Comparison of ENCODE assay signal across 9 cellular contexts in genomic region chr4:30720656-30721352, GRCh38. TPM values are rescaled to one million over a fixed set of nuclear protein-coding genes. Genes with fewer than 3 reads are reported as not detected.
DNase-seq lines count a peak whose midpoint lies in the region; ATAC-seq, FAIRE-seq and TF ChIP-seq lines count a peak whose summit lies in the region.
"Had no signal": no experiment of that assay in that cellular context is flagged by ENCODE, and none has a peak within 500 bp of the region (broad histone marks: within the 10 kb centered on the region; RNA-seq: fewer than 3 reads in every experiment).

No MANE protein-coding gene starts in this region.

- no peak for TF ChIP-seq CTCF in cardiac fibroblast (IDR thresholded peaks at IDR 0.05; ENCODE audit: low read depth, low read length)
- TF ChIP-seq CTCF in keratinocyte (optimal IDR thresholded peaks at IDR 0.05 in 1 of 3, IDR thresholded peaks at IDR 0.05 in 1 of 3, conservative IDR thresholded peaks at IDR 0.05 in 1 of 3; ENCODE audit: extremely low read depth in 1 of 3, insufficient read depth in 2 of 3, low read length in 3 of 3) = no peak

- ATAC-seq in stimulated activated naive B cell treated with anti-CD40 and anti-IgM and Interleukin-4, amounts not matched to agents 10 μg/mL and 1 μg/mL and 100 μg/mL, for 72 hours (replicated peaks) = peak in 1 of 2 donors; percentile 25
- no peak for ATAC-seq in HG02852 (IDR thresholded peaks at IDR 0.05; ENCODE audit: unreplicated experiment)

- H3K4me2 ChIP-seq in keratinocyte (ENCODE audit: control insufficient read depth, extremely low read depth, insufficient read depth, low read depth, low read length) = peak overlapping the region; percentile 88

- peaks cover 6% of the 10 kb centered on the region for H3K27me3 ChIP-seq in CD8-positive, alpha-beta memory T cell (ENCODE audit: insufficient read depth, low read length, poor library complexity, severe bottlenecking)
- peaks cover 7% of the 10 kb centered on the region; the same call in 1 of the 2 replicates for H3K27me3 ChIP-seq in MG63
- H3K27me3 ChIP-seq in keratinocyte (ENCODE audit: control insufficient read depth, extremely low read depth, insufficient read depth, low read length) = no peaks in the 10 kb centered on the region

- H3K9me3 ChIP-seq in CD8-positive, alpha-beta memory T cell (ENCODE audit: low read length) = no peaks in the 10 kb centered on the region
- H3K9me3 ChIP-seq in MG63 = no peaks in the 10 kb centered on the region
- H3K9me3 ChIP-seq in keratinocyte (ENCODE audit: control insufficient read depth, low read depth, low read length) = no peaks in the 10 kb centered on the region

- H3K9ac ChIP-seq in keratinocyte (ENCODE audit: control insufficient read depth, extremely low read depth, insufficient read depth, low read length) = peak overlapping the region; percentile 81

- H2AFZ ChIP-seq in keratinocyte (ENCODE audit: control insufficient read depth, low read length) = peak overlapping the region; percentile 98

- H3K4me3 ChIP-seq in CD8-positive, alpha-beta memory T cell (ENCODE audit: low read length) = no peak overlapping the region
- peak overlapping the region; percentile 47 for H3K4me3 ChIP-seq in MG63
- H3K4me3 ChIP-seq in cardiac fibroblast (replicated peaks in 1 of 2; ENCODE audit: low read depth in 2 of 2, low read length in 2 of 2) = peak overlapping the region; percentile 61 to 71
- peak overlapping the region; percentile 57 to 97 (median 77) for H3K4me3 ChIP-seq in keratinocyte (ENCODE audit: control insufficient read depth in 2 of 3, extremely low read depth in 1 of 3, insufficient read depth in 2 of 3, low read depth in 1 of 3, low read length in 3 of 3)

- no peaks in the 10 kb centered on the region for H3K36me3 ChIP-seq in CD8-positive, alpha-beta memory T cell (ENCODE audit: insufficient read depth, low read length)
- H3K36me3 ChIP-seq in MG63 = no peaks in the 10 kb centered on the region
- peaks cover 2 to 6% of the 10 kb centered on the region in 2 experiments for H3K36me3 ChIP-seq in keratinocyte (ENCODE audit: control insufficient read depth in 2 of 2, extremely low read depth in 1 of 2, insufficient read depth in 2 of 2, low read length in 2 of 2)

- no peaks in the 10 kb centered on the region for H3K36me3 Mint-ChIP-seq in CD8-positive, alpha-beta memory T cell
- peaks cover 3 to 14% of the 10 kb centered on the region in 2 donors for H3K36me3 Mint-ChIP-seq in stimulated activated naive B cell treated with anti-CD40 and anti-IgM and Interleukin-4, amounts not matched to agents 10 μg/mL and 1 μg/mL and 100 μg/mL, for 72 hours
- H3K36me3 Mint-ChIP-seq: IgD-negative memory B cell had no signal

- DNase-seq in CD8-positive, alpha-beta memory T cell = no peak
- DNase-seq in MG63 (no peak), cardiac fibroblast (ENCODE audit: low read depth in 2 of 2) (peak; percentile 48 to 50), keratinocyte (ENCODE audit: low read depth, low spot score) (no peak), DMS79 treated with DMSO at 0.1 percent for 48 hours (lab: John Stamatoyannopoulos, UW) (no peak), DMS153 treated with DMSO at 0.1 percent for 48 hours (lab: John Stamatoyannopoulos, UW; ENCODE audit: unreplicated experiment) (no peak)
- DNase-seq in stimulated activated naive B cell treated with anti-CD40 and anti-IgM and Interleukin-4, amounts not matched to agents 10 μg/mL and 1 μg/mL and 100 μg/mL, for 72 hours = no peak

- no peak overlapping the region for H3K27ac Mint-ChIP-seq in CD8-positive, alpha-beta memory T cell
- H3K27ac Mint-ChIP-seq in stimulated activated naive B cell treated with anti-CD40 and anti-IgM and Interleukin-4, amounts not matched to agents 10 μg/mL and 1 μg/mL and 100 μg/mL, for 72 hours = peak overlapping the region; percentile 98
- H3K27ac Mint-ChIP-seq: IgD-negative memory B cell had no signal

- H3K79me2 ChIP-seq in keratinocyte (ENCODE audit: control insufficient read depth, insufficient read depth, low read length) = peaks cover 55% of the 10 kb centered on the region

- no peak for FAIRE-seq in keratinocyte (lab: Jason Lieb, UNC)

- H3K4me1 Mint-ChIP-seq in CD8-positive, alpha-beta memory T cell = peaks cover 19 to 29% (median 21%) of the 10 kb centered on the region in 3 donors
- peaks cover 20 to 38% of the 10 kb centered on the region in 2 donors for H3K4me1 Mint-ChIP-seq in stimulated activated naive B cell treated with anti-CD40 and anti-IgM and Interleukin-4, amounts not matched to agents 10 μg/mL and 1 μg/mL and 100 μg/mL, for 72 hours

- no peaks in the 10 kb centered on the region for H3K4me1 ChIP-seq in CD8-positive, alpha-beta memory T cell (ENCODE audit: insufficient read depth, low read length)
- peaks cover 15% of the 10 kb centered on the region for H3K4me1 ChIP-seq in keratinocyte (ENCODE audit: control insufficient read depth, extremely low read depth, insufficient read depth, low read length)

- peak overlapping the region in 4 of 7 donors; percentile 36 to 70 (median 64) for H3K4me3 Mint-ChIP-seq in CD8-positive, alpha-beta memory T cell
- peak overlapping the region; percentile 79 to 81 for H3K4me3 Mint-ChIP-seq in stimulated activated naive B cell treated with anti-CD40 and anti-IgM and Interleukin-4, amounts not matched to agents 10 μg/mL and 1 μg/mL and 100 μg/mL, for 72 hours

- H3K27me3 Mint-ChIP-seq in CD8-positive, alpha-beta memory T cell = peaks cover 40 to 53% of the 10 kb centered on the region in 2 donors
- peaks cover 65 to 75% of the 10 kb centered on the region in 2 donors for H3K27me3 Mint-ChIP-seq in stimulated activated naive B cell treated with anti-CD40 and anti-IgM and Interleukin-4, amounts not matched to agents 10 μg/mL and 1 μg/mL and 100 μg/mL, for 72 hours

- no peak overlapping the region for H3K27ac ChIP-seq in CD8-positive, alpha-beta memory T cell (ENCODE audit: low read depth, low read length)
- peak overlapping the region; percentile 76 for H3K27ac ChIP-seq in keratinocyte (ENCODE audit: control insufficient read depth, insufficient read depth, low read length)

- H3K9me3 Mint-ChIP-seq in CD8-positive, alpha-beta memory T cell = peaks cover 4 to 28% (median 16%) of the 10 kb centered on the region in 5 donors
- H3K9me3 Mint-ChIP-seq in stimulated activated naive B cell treated with anti-CD40 and anti-IgM and Interleukin-4, amounts not matched to agents 10 μg/mL and 1 μg/mL and 100 μg/mL, for 72 hours = no peaks in the 10 kb centered on the region

- no peaks in the 10 kb centered on the region for H3K9me1 ChIP-seq in keratinocyte (ENCODE audit: control insufficient read depth, extremely low read depth, insufficient read depth, low read length)

- dilution Hi-C loops in keratinocyte (cut with MboI; ENCODE audit: extremely low pct_ligation_motif_present, low sequenced_read_pairs) = no loop called here

- peaks cover 3% of the 10 kb centered on the region for H4K20me1 ChIP-seq in keratinocyte (ENCODE audit: control insufficient read depth, extremely low read depth, insufficient read depth, low read length)

- CTCF ChIA-PET in CD8-positive, alpha-beta memory T cell (lab: Charles Lee) = no interaction called here

- POLR2A ChIA-PET in CD8-positive, alpha-beta memory T cell (lab: Charles Lee) = no interaction called here

RNA-seq across cellular contexts. Expression of gene PCDH7, which starts 0.6 kb away (rescaled TPM):
- total RNA-seq in CD8-positive, alpha-beta memory T cell = not detected
- not detected for polyA plus RNA-seq in CD8-positive, alpha-beta memory T cell
- total RNA-seq in MG63 (2014; rRNA removed; shearing (Covaris generic); ENCODE audit: low replicate concordance) = not detected in 2 replicates
- 28.1 to 38.5 TPM (median 30.1 TPM) in 3 replicates for polyA plus RNA-seq in keratinocyte
- 7.7 TPM for polyA plus RNA-seq in keratinocyte (2011; ENCODE audit: low read depth)
- 11.5 and 14.8 TPM in 2 replicates for polyA plus RNA-seq in keratinocyte (2011; cell fraction: cytosol; rRNA removed)
- 66.4 and 68.4 TPM in 2 replicates for polyA plus RNA-seq in keratinocyte (2011; cell fraction: nucleus; rRNA removed)
- polyA plus RNA-seq in keratinocyte (2012; ENCODE audit: low replicate concordance) = 8.7 and 30.7 TPM in 2 replicates
- 88.0 to 111 TPM (median 93.2 TPM) in 3 replicates for polyA minus RNA-seq in keratinocyte
- polyA minus RNA-seq in keratinocyte (2011; cell fraction: cytosol; rRNA and poly(A)+ RNA removed) = 32.0 TPM
- 131 and 201 TPM in 2 replicates for polyA minus RNA-seq in keratinocyte (2011; cell fraction: nucleus; rRNA and poly(A)+ RNA removed)
- polyA plus RNA-seq: IgD-negative memory B cell had no signal

Comparison
In these comparisons a context has a peak if more than half of its experiments do, and no peak if none do; other contexts are left out.
1. DNase-seq: peak in cardiac fibroblast (2 of 2); none in CD8-positive, alpha-beta memory T cell (0 of 5), MG63 (single experiment), keratinocyte (single experiment), stimulated activated naive B cell treated with anti-CD40 and anti-IgM and Interleukin-4, amounts not matched to agents 10 μg/mL and 1 μg/mL and 100 μg/mL, for 72 hours (single experiment), DMS79 treated with DMSO at 0.1 percent for 48 hours (single experiment) and DMS153 treated with DMSO at 0.1 percent for 48 hours (single experiment).